9 cellular contexts compared by ENCODE assay signal in genomic region chr21:45370575-45370974, GRCh38.
"Had no signal": no experiment of that assay in that cellular context is flagged by ENCODE, and none has a peak within 500 bp of the region (broad histone marks: within the 10 kb centered on the region; RNA-seq: fewer than 3 reads in every experiment).

No MANE protein-coding gene starts in this region.

- DNase-seq: anterior cingulate cortex; brain microvascular endothelial cell; effector CD8-positive, alpha-beta T cell; foreskin keratinocyte; T-helper 9 cell had no signal

- H3K9me3 Mint-ChIP-seq: activated T-helper 1 cell treated with anti-CD3 and anti-CD28 coated beads, Interleukin-12 subunit alpha, Interleukin-12 subunit beta, Interleukin-2, Interleukin-4 antibody, amounts not matched to agents 30 ng/mL and 10 ng/mL and 1 ng/mL, durations not matched to agents 14 hours and 24 hours and 36 hours had no signal

- ATAC-seq: foreskin keratinocyte had no signal

- H3K27ac ChIP-seq: brain microvascular endothelial cell, foreskin keratinocyte, neutrophil, thoracic aorta had no signal

- H3K36me3 ChIP-seq: brain microvascular endothelial cell, neutrophil, thoracic aorta had no signal

- H3K9me3 ChIP-seq: neutrophil, thoracic aorta had no signal

- H3K4me3 ChIP-seq: lung, thoracic aorta had no signal

- H3K27me3 ChIP-seq: brain microvascular endothelial cell, foreskin keratinocyte had no signal

- H3K27ac Mint-ChIP-seq: activated T-helper 1 cell treated with anti-CD3 and anti-CD28 coated beads, Interleukin-12 subunit alpha, Interleukin-12 subunit beta, Interleukin-2, Interleukin-4 antibody, amounts not matched to agents 30 ng/mL and 10 ng/mL and 1 ng/mL, durations not matched to agents 14 hours and 24 hours and 36 hours had no signal

- H3K4me3 Mint-ChIP-seq: activated T-helper 1 cell treated with anti-CD3 and anti-CD28 coated beads, Interleukin-12 subunit alpha, Interleukin-12 subunit beta, Interleukin-2, Interleukin-4 antibody, amounts not matched to agents 30 ng/mL and 10 ng/mL and 1 ng/mL, durations not matched to agents 14 hours and 24 hours and 36 hours had no signal
